13 cellular contexts compared by ENCODE assay signal in genomic region chr4:175705407-175705806, GRCh38.
A peak's percentile ranks its signal among the peaks of the same experiment; 100 is the strongest.
DNase-seq lines count a peak whose midpoint lies in the region; TF ChIP-seq lines count a peak whose summit lies in the region.
"Had no signal": no experiment of that assay in that cellular context is flagged by ENCODE, and none has a peak within 500 bp of the region (broad histone marks: within the 10 kb centered on the region; RNA-seq: fewer than 3 reads in every experiment).

No MANE protein-coding gene starts in this region.

- no peak overlapping the region for H2BK15ac ChIP-seq in neuronal stem cell (ENCODE audit: low read length)

- no peaks in the 10 kb centered on the region for H3K9me3 ChIP-seq in neuronal stem cell (replicated peaks in 1 of 2; ENCODE audit: control insufficient read depth in 2 of 2, insufficient read depth in 1 of 2, low read depth in 1 of 2, low read length in 2 of 2)
- peaks cover 0 to 5% (median 0%) of the 10 kb centered on the region in 4 donors for H3K9me3 ChIP-seq in stomach
- H3K9me3 ChIP-seq in transverse colon, result no peaks in the 10 kb centered on the region

- no peak overlapping the region for H4K8ac ChIP-seq in neuronal stem cell (ENCODE audit: low read depth, low read length)

- TF ChIP-seq CTCF in fibroblast of pulmonary artery (IDR thresholded peaks at IDR 0.05; ENCODE audit: low read length, missing control alignments) (no peak), stomach (IDR thresholded peaks at IDR 0.05) (no peak), transverse colon (IDR thresholded peaks at IDR 0.05) (no peak)

- H3K27me3 ChIP-seq in neuronal stem cell (ENCODE audit: control insufficient read depth in 3 of 3, insufficient read depth in 3 of 3, low read depth in 1 of 3, low read length in 3 of 3), result no peaks in the 10 kb centered on the region
- H3K27me3 ChIP-seq in stomach, result no peaks in the 10 kb centered on the region
- H3K27me3 ChIP-seq in transverse colon, result no peaks in the 10 kb centered on the region

- H3K36me3 ChIP-seq in neuronal stem cell (replicated peaks in 1 of 2; ENCODE audit: control insufficient read depth in 2 of 2, insufficient read depth in 2 of 2, low read length in 2 of 2), result no peaks in the 10 kb centered on the region
- H3K36me3 ChIP-seq in stomach, result no peaks in the 10 kb centered on the region
- H3K36me3 ChIP-seq in transverse colon, result no peaks in the 10 kb centered on the region

- no CpG with 5 or more reads among the region's 9 CpGs for WGBS in neuronal stem cell (ENCODE audit: extremely low coverage in 2 of 2, insufficient read length in 2 of 2, insufficient replicate concordance in 1 of 2), 2 donors
- 39 to 65% (median 47%) methylated on average over 9 of the region's 9 CpGs for WGBS in stomach, 5 donors
- 39 to 100% methylated on average over 1 to 9 of the region's 9 CpGs for WGBS in transverse colon (ENCODE audit: low coverage in 1 of 2), 2 donors

- H4K91ac ChIP-seq in neuronal stem cell (ENCODE audit: low read depth, low read length, poor library complexity), result no peak overlapping the region

- no peak overlapping the region for H3K9ac ChIP-seq in neuronal stem cell (ENCODE audit: low read depth, low read length, poor library complexity)

- no peak overlapping the region for H2AK5ac ChIP-seq in neuronal stem cell (ENCODE audit: low read depth, low read length)

- peaks cover 7 to 23% of the 10 kb centered on the region in 2 donors for H3K4me1 ChIP-seq in neuronal stem cell (ENCODE audit: control insufficient read depth in 2 of 2, insufficient read depth in 1 of 2, low read depth in 1 of 2, low read length in 2 of 2)
- no peaks in the 10 kb centered on the region for H3K4me1 ChIP-seq in stomach
- no peaks in the 10 kb centered on the region for H3K4me1 ChIP-seq in transverse colon

- DNase-seq in G401 (ENCODE audit: low spot score) (peak; percentile 97), NCI-H524 treated with DMSO at 0.1 percent for 48 hours (lab: John Stamatoyannopoulos, UW) (peak; percentile 40), fibroblast of pulmonary artery (ENCODE audit: low read depth) (peak; percentile 4), neuronal stem cell (ENCODE audit: low spot score) (peak; percentile 50), stomach (no peak), transverse colon (no peak), T-helper 9 cell (no peak), mesenteric fat pad (ENCODE audit: low spot score) (no peak)
- DNase-seq: CD8-positive, alpha-beta T cell; foreskin fibroblast; MM.1S; naive thymus-derived CD4-positive, alpha-beta T cell; stimulated activated CD4-positive, alpha-beta T cell treated with anti-CD3 and anti-CD28 coated beads, Interleukin-4, amount 100 ng/mL, for 1 hour had no signal

- H3K4me3 ChIP-seq in fibroblast of pulmonary artery (replicated peaks; ENCODE audit: low read depth, low read length), result no peak overlapping the region
- no peak overlapping the region for H3K4me3 ChIP-seq in neuronal stem cell (ENCODE audit: low read length in 2 of 2)
- H3K4me3 ChIP-seq in stomach, result no peak overlapping the region
- H3K4me3 ChIP-seq in transverse colon, result no peak overlapping the region

- H3K18ac ChIP-seq in neuronal stem cell (ENCODE audit: low read length), result no peak overlapping the region

- H3K14ac ChIP-seq in neuronal stem cell (ENCODE audit: low read length), result no peak overlapping the region

- H3K27ac ChIP-seq in neuronal stem cell (replicated peaks; ENCODE audit: low read length), result no peak overlapping the region
- no peak overlapping the region for H3K27ac ChIP-seq in stomach
- H3K27ac ChIP-seq in transverse colon, result no peak overlapping the region

- H3K79me1 ChIP-seq in neuronal stem cell (ENCODE audit: low read depth, low read length), result no peaks in the 10 kb centered on the region

- H3K23ac ChIP-seq in neuronal stem cell (ENCODE audit: low read depth, low read length, poor library complexity), result no peak overlapping the region

- in situ Hi-C loops in G401 (cut with HindIII; ENCODE audit: low sequenced_read_pairs) (no loop called here), transverse colon (cut with MboI; ENCODE audit: low pct_ligation_motif_present in 1 of 4, low pct_unique_long_range_greater_than_20kb in 1 of 4, low sequenced_read_pairs in 3 of 4) (no loop called here)

- no peak for TF ChIP-seq POLR2A in stomach (IDR thresholded peaks at IDR 0.05)
- no peak for TF ChIP-seq POLR2A in transverse colon (IDR thresholded peaks at IDR 0.05)

- intact Hi-C loops in stomach (cut with DNase I; ENCODE audit: low total_unique reads) (no loop called here), transverse colon (cut with DNase I; ENCODE audit: low total_unique reads) (no loop called here)

- peak overlapping the region; percentile 4 for H2AFZ ChIP-seq in neuronal stem cell (ENCODE audit: low read length)

- H2BK120ac ChIP-seq in neuronal stem cell (ENCODE audit: low read depth, low read length), result no peak overlapping the region

- TF ChIP-seq EP300 in stomach (IDR thresholded peaks at IDR 0.05) (no peak), transverse colon (IDR thresholded peaks at IDR 0.05; ENCODE audit: low read depth) (no peak)

- no peak overlapping the region for H2BK5ac ChIP-seq in neuronal stem cell (ENCODE audit: low read length)

- no peak overlapping the region for H3K4me2 ChIP-seq in neuronal stem cell (ENCODE audit: insufficient read depth, low read length, poor library complexity, severe bottlenecking)

- H2BK12ac ChIP-seq in neuronal stem cell (ENCODE audit: low read length), result no peak overlapping the region

- H3K4ac ChIP-seq in neuronal stem cell (ENCODE audit: low read length), result no peak overlapping the region

Comparison
In these comparisons a context has a peak if more than half of its experiments do, and no peak if none do; other contexts are left out.
1. DNase-seq: peak in G401 (single experiment), NCI-H524 treated with DMSO at 0.1 percent for 48 hours (single experiment), fibroblast of pulmonary artery (single experiment) and neuronal stem cell (single experiment); none in stomach (single experiment), transverse colon (single experiment), T-helper 9 cell (single experiment) and mesenteric fat pad (single experiment).